ENCODE assay signal across 11 cellular contexts in the genomic region with DNA sequence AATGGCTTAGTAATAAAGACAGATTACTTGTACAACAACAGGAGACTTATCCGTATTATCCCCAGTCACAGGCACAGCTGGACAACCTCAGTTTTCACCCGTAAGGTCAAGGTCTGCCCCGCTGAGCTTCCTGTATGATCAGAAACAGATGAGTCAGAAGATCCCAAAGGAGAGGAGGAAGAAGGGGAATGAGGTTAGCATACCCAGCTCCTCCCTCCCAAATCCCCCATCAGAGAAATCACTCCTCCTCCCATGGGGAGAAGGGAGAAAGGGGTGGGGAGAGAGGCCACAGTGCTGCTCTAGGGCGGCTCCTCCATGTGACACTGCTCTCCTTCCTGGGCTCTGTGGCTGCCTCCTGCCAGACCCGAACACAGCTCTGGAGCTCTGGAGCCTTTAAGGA. TPM values are rescaled to one million over a fixed set of nuclear protein-coding genes. Genes with fewer than 3 reads are reported as not detected.
DNase-seq lines count a peak whose midpoint lies in the region; ATAC-seq and TF ChIP-seq lines count a peak whose summit lies in the region.
"Had no signal": no experiment of that assay in that cellular context is flagged by ENCODE, and none has a peak within 500 bp of the region (broad histone marks: within the 10 kb centered on the region; RNA-seq: fewer than 3 reads in every experiment).

No MANE protein-coding gene starts in this region.

- no peak overlapping the region for H3K4me3 Mint-ChIP-seq in activated CD4-positive, alpha-beta T cell treated with anti-CD3 and anti-CD28 coated beads, Interleukin-2, amount 10 ng/mL, durations not matched to agents 24 days and 14 days
- H3K4me3 Mint-ChIP-seq: activated naive CD4-positive, alpha-beta T cell treated with anti-CD3 and anti-CD28 coated beads, Interleukin-2, amount 50 U/mL, for 24 hours; naive thymus-derived CD4-positive, alpha-beta T cell had no signal

- H3K4me1 Mint-ChIP-seq in activated CD4-positive, alpha-beta T cell treated with anti-CD3 and anti-CD28 coated beads, Interleukin-2, amount 10 ng/mL, durations not matched to agents 24 days and 14 days = no peaks in the 10 kb centered on the region
- H3K4me1 Mint-ChIP-seq: activated naive CD4-positive, alpha-beta T cell treated with anti-CD3 and anti-CD28 coated beads, Interleukin-2, amount 50 U/mL, for 24 hours had no signal

- peak; percentile 38 to 73 (median 55) for ATAC-seq in right lobe of liver
- ATAC-seq: naive thymus-derived CD4-positive, alpha-beta T cell had no signal

- peaks cover 2% of the 10 kb centered on the region for H3K27me3 Mint-ChIP-seq in activated CD4-positive, alpha-beta T cell treated with anti-CD3 and anti-CD28 coated beads, Interleukin-2, amount 10 ng/mL, durations not matched to agents 24 days and 14 days
- H3K27me3 Mint-ChIP-seq: activated naive CD4-positive, alpha-beta T cell treated with anti-CD3 and anti-CD28 coated beads, Interleukin-2, amount 50 U/mL, for 24 hours had no signal

- in situ Hi-C loops in transverse colon (cut with MboI; ENCODE audit: low pct_ligation_motif_present in 1 of 4, low pct_unique_long_range_greater_than_20kb in 1 of 4, low sequenced_read_pairs in 3 of 4) = no loop called here

- H3K27ac ChIP-seq in dorsolateral prefrontal cortex (peak overlapping the region in 50 of 59 donors; percentile 10 to 92 (median 75)), right lobe of liver (no peak overlapping the region), transverse colon (peak overlapping the region in 3 of 4 donors; percentile 36 to 45 (median 43))

- no peaks in the 10 kb centered on the region for H3K9me3 Mint-ChIP-seq in activated CD4-positive, alpha-beta T cell treated with anti-CD3 and anti-CD28 coated beads, Interleukin-2, amount 10 ng/mL, durations not matched to agents 24 days and 14 days
- H3K9me3 Mint-ChIP-seq: activated naive CD4-positive, alpha-beta T cell treated with anti-CD3 and anti-CD28 coated beads, Interleukin-2, amount 50 U/mL, for 24 hours; naive thymus-derived CD4-positive, alpha-beta T cell had no signal

- TF ChIP-seq CTCF in dorsolateral prefrontal cortex (IDR thresholded peaks at IDR 0.05 in 54 of 56, conservative IDR thresholded peaks at IDR 0.05 in 2 of 56; ENCODE audit: low read depth in 1 of 56, partially characterized antibody in 56 of 56) (no peak), right lobe of liver (IDR thresholded peaks at IDR 0.05) (no peak), transverse colon (IDR thresholded peaks at IDR 0.05) (no peak)

- TF ChIP-seq EP300 in transverse colon (IDR thresholded peaks at IDR 0.05; ENCODE audit: low read depth) = no peak

- H3K4me1 ChIP-seq in right lobe of liver (no peaks in the 10 kb centered on the region), transverse colon (no peaks in the 10 kb centered on the region)

- DNase-seq in LoVo (ENCODE audit: low spot score) = peak; percentile 17
- DNase-seq in dorsolateral prefrontal cortex = no peak
- peak in 1 of 3 donors; percentile 38 for DNase-seq in right lobe of liver
- peak; percentile 26 for DNase-seq in transverse colon
- DNase-seq in activated CD4-positive, alpha-beta T cell treated with anti-CD3 and anti-CD28 coated beads, Interleukin-2, amount 10 ng/mL, durations not matched to agents 24 days and 14 days = no peak
- DNase-seq in AML-193 (lab: John Stamatoyannopoulos, UW) = no peak
- no peak for DNase-seq in NCI-H146 treated with DMSO at 0.1 percent for 48 hours (lab: John Stamatoyannopoulos, UW; ENCODE audit: unreplicated experiment)
- no peak for DNase-seq in NCI-H1105 treated with DMSO at 0.1 percent for 48 hours (lab: John Stamatoyannopoulos, UW)
- DNase-seq: esophagus squamous epithelium; naive thymus-derived CD4-positive, alpha-beta T cell had no signal

- H3K27me3 ChIP-seq in dorsolateral prefrontal cortex (no peaks in the 10 kb centered on the region), right lobe of liver (no peaks in the 10 kb centered on the region), transverse colon (no peaks in the 10 kb centered on the region)
- H3K27me3 ChIP-seq: esophagus squamous epithelium had no signal

- intact Hi-C loops in dorsolateral prefrontal cortex (cut with DNase I) = no loop called here
- intact Hi-C loops in right lobe of liver (cut with DNase I) = no loop called here
- intact Hi-C loops in transverse colon (cut with DNase I; ENCODE audit: low total_unique reads) = no loop called here
- intact Hi-C loops in activated CD4-positive, alpha-beta T cell treated with anti-CD3 and anti-CD28 coated beads, Interleukin-2, amount 10 ng/mL, durations not matched to agents 24 days and 14 days (cut with micrococcal nuclease) = no loop called here

- WGBS in right lobe of liver (ENCODE audit: insufficient coverage, low coverage, low lambda C conversion rate, missing lambda C conversion rate) = 55% methylated on average over 5 of the region's 5 CpGs
- 61% methylated on average over 5 of the region's 5 CpGs; no CpG with 5 or more reads in 1 of the 2 donors for WGBS in transverse colon (ENCODE audit: low coverage in 1 of 2), 2 donors

- H3K9me3 ChIP-seq in right lobe of liver (no peaks in the 10 kb centered on the region), transverse colon (no peaks in the 10 kb centered on the region)
- H3K9me3 ChIP-seq: esophagus squamous epithelium had no signal

- H3K36me3 ChIP-seq in right lobe of liver (no peaks in the 10 kb centered on the region), transverse colon (no peaks in the 10 kb centered on the region)
- H3K36me3 ChIP-seq: esophagus squamous epithelium had no signal

- no peaks in the 10 kb centered on the region for H3K36me3 Mint-ChIP-seq in activated CD4-positive, alpha-beta T cell treated with anti-CD3 and anti-CD28 coated beads, Interleukin-2, amount 10 ng/mL, durations not matched to agents 24 days and 14 days (ENCODE audit: low read depth)
- H3K36me3 Mint-ChIP-seq: activated naive CD4-positive, alpha-beta T cell treated with anti-CD3 and anti-CD28 coated beads, Interleukin-2, amount 50 U/mL, for 24 hours; naive thymus-derived CD4-positive, alpha-beta T cell had no signal

- no peak overlapping the region for H3K27ac Mint-ChIP-seq in activated CD4-positive, alpha-beta T cell treated with anti-CD3 and anti-CD28 coated beads, Interleukin-2, amount 10 ng/mL, durations not matched to agents 24 days and 14 days
- H3K27ac Mint-ChIP-seq: activated naive CD4-positive, alpha-beta T cell treated with anti-CD3 and anti-CD28 coated beads, Interleukin-2, amount 50 U/mL, for 24 hours; naive thymus-derived CD4-positive, alpha-beta T cell had no signal

- TF ChIP-seq POLR2A in right lobe of liver (IDR thresholded peaks at IDR 0.05) (no peak), transverse colon (IDR thresholded peaks at IDR 0.05) (no peak)

- H3K4me3 ChIP-seq in dorsolateral prefrontal cortex (no peak overlapping the region), right lobe of liver (no peak overlapping the region), transverse colon (no peak overlapping the region)
- H3K4me3 ChIP-seq: esophagus squamous epithelium had no signal

RNA-seq across cellular contexts. Expression of gene SPTBN1, which starts 53.8 kb away (rescaled TPM):
- total RNA-seq in dorsolateral prefrontal cortex (100 to 1,000 TPM; 567 to 884 (median 665) TPM), right lobe of liver (100 to 1,000 TPM; 107 to 315 (median 227) TPM), transverse colon (100 to 1,000 TPM; 269 to 301 (median 285) TPM)
- total RNA-seq in activated CD4-positive, alpha-beta T cell treated with anti-CD3 and anti-CD28 coated beads, Interleukin-2, amount 10 ng/mL, durations not matched to agents 24 days and 14 days = 52.6 and 53.8 TPM in 2 replicates

Comparison
In these comparisons a context has a peak if more than half of its experiments do, and no peak if none do; other contexts are left out.
1. DNase-seq: peak in LoVo (single experiment) and transverse colon (single experiment); none in dorsolateral prefrontal cortex (0 of 10), activated CD4-positive, alpha-beta T cell treated with anti-CD3 and anti-CD28 coated beads, Interleukin-2, amount 10 ng/mL, durations not matched to agents 24 days and 14 days (single experiment), AML-193 (0 of 2), NCI-H146 treated with DMSO at 0.1 percent for 48 hours (single experiment) and NCI-H1105 treated with DMSO at 0.1 percent for 48 hours (single experiment).
2. H3K27ac ChIP-seq: peak in dorsolateral prefrontal cortex (50 of 59) and transverse colon (3 of 4); none in right lobe of liver (0 of 3).